In genomic region chr11:119095066-119095880, GRCh38 we compare ENCODE assay signal across 8 cellular contexts. TPM values are rescaled to one million over a fixed set of nuclear protein-coding genes. Genes with fewer than 3 reads are reported as not detected.
DNase-seq lines count a peak whose midpoint lies in the region; ATAC-seq, FAIRE-seq and TF ChIP-seq lines count a peak whose summit lies in the region.

No MANE protein-coding gene starts in this region.

- peaks cover 52% of the 10 kb centered on the region for H3K4me1 Mint-ChIP-seq in activated CD8-positive, alpha-beta memory T cell treated with anti-CD3 and anti-CD28 coated beads, Interleukin-2, amount 10 ng/mL, durations not matched to agents 7 days and 5 days
- peaks cover 34% of the 10 kb centered on the region for H3K4me1 Mint-ChIP-seq in memory B cell

- no peak overlapping the region for H2BK12ac ChIP-seq in H1 (ENCODE audit: low read depth, low read length)

- POLR2A ChIA-PET in H1 (lab: Charles Lee; ENCODE audit: partially characterized antibody) = interaction anchor here (0.5 to 8.6 kb wide), 67 partner anchors 10 to 322 kb away, joined by 3 to 141 read pairs (median 4); partner anchors contain the start of genes ABCG4, C2CD2L, CBL and HINFP

- no peak overlapping the region for H3K4ac ChIP-seq in H1 (replicated peaks; ENCODE audit: insufficient read length, low read depth, low read length)

- H3K27me3 Mint-ChIP-seq in activated CD8-positive, alpha-beta memory T cell treated with anti-CD3 and anti-CD28 coated beads, Interleukin-2, amount 10 ng/mL, durations not matched to agents 7 days and 5 days = peaks cover 2% of the 10 kb centered on the region
- no peaks in the 10 kb centered on the region for H3K27me3 Mint-ChIP-seq in memory B cell

- peaks cover 8% of the 10 kb centered on the region for H3K79me1 ChIP-seq in H1 (ENCODE audit: low read depth, low read length)

- H2AFZ ChIP-seq in H1 (ENCODE audit: low read length) = no peak overlapping the region

- no peaks in the 10 kb centered on the region for H3K9me3 Mint-ChIP-seq in activated CD8-positive, alpha-beta memory T cell treated with anti-CD3 and anti-CD28 coated beads, Interleukin-2, amount 10 ng/mL, durations not matched to agents 7 days and 5 days (ENCODE audit: low read depth)
- no peaks in the 10 kb centered on the region for H3K9me3 Mint-ChIP-seq in memory B cell

- no peak overlapping the region for H2BK120ac ChIP-seq in H1 (replicated peaks; ENCODE audit: low read depth, low read length)

- H3K4me2 ChIP-seq in H1 (ENCODE audit: insufficient read depth in 1 of 2, low read depth in 2 of 2, low read length in 2 of 2) = peak overlapping the region; percentile 64 to 96

- peaks cover 8 to 59% (median 29%) of the 10 kb centered on the region in 4 experiments; a peak in 6 of 8 replicates for H3K36me3 ChIP-seq in H1 (ENCODE audit: control insufficient read depth in 2 of 4, insufficient read depth in 4 of 4, low read length in 3 of 4)

- no peak for TF ChIP-seq EP300 in H1 (IDR thresholded peaks at IDR 0.05; ENCODE audit: borderline replicate concordance in 1 of 2, low read depth in 2 of 2, low read length in 2 of 2)

- H2BK15ac ChIP-seq in H1 (ENCODE audit: low read length) = no peak overlapping the region

- H3K4me3 ChIP-seq in H1 (ENCODE audit: extremely low read depth in 1 of 4, insufficient read depth in 2 of 4, low read depth in 3 of 4, low read length in 4 of 4) = peak overlapping the region; percentile 85 to 97 (median 92)

- H3K23me2 ChIP-seq in H1 (ENCODE audit: low read depth, low read length) = peaks cover 2% of the 10 kb centered on the region; the same call in 1 of the 2 replicates

- peak overlapping the region; percentile 94 for H3K18ac ChIP-seq in H1 (ENCODE audit: extremely low read depth, low read length)

- TF ChIP-seq POLR2A in H1 (IDR thresholded peaks at IDR 0.05; ENCODE audit: control extremely low read depth in 1 of 2, low read depth in 2 of 2, low read length in 2 of 2) = peak; percentile 100

- H3K23ac ChIP-seq in H1 (ENCODE audit: insufficient read length) = no peak overlapping the region

- H3K79me2 ChIP-seq in H1 (ENCODE audit: control insufficient read depth in 1 of 2, insufficient read depth in 2 of 2, low read length in 2 of 2) = peaks cover 18 to 38% of the 10 kb centered on the region in 2 experiments

- peaks cover 0 to 16% (median 3%) of the 10 kb centered on the region in 4 experiments; a peak in 5 of 7 replicates for H3K4me1 ChIP-seq in H1 (replicated peaks in 1 of 4; ENCODE audit: control insufficient read depth in 3 of 4, insufficient read depth in 4 of 4, low read length in 3 of 4)

- peak overlapping the region; percentile 93 for H3K4me3 Mint-ChIP-seq in activated CD8-positive, alpha-beta memory T cell treated with anti-CD3 and anti-CD28 coated beads, Interleukin-2, amount 10 ng/mL, durations not matched to agents 7 days and 5 days
- H3K4me3 Mint-ChIP-seq in memory B cell = peak overlapping the region; percentile 94

- WGBS in H1 (ENCODE audit: extremely low coverage in 1 of 2, insufficient coverage in 1 of 2, insufficient read length in 1 of 2, insufficient replicate concordance in 2 of 2, low coverage in 1 of 2, low lambda C conversion rate in 2 of 2, missing lambda C conversion rate in 1 of 2), 2 experiments = 2% methylated on average over 73 of the region's 79 CpGs; no CpG with 5 or more reads in 1 of the 2 experiments

- H3K27me3 ChIP-seq in H1 (replicated peaks in 1 of 4; ENCODE audit: control insufficient read depth in 3 of 4, extremely low read depth in 1 of 4, insufficient read depth in 3 of 4, low read length in 3 of 4) = no peaks in the 10 kb centered on the region

- peak; percentile 99 for DNase-seq in Caki2 (ENCODE audit: low read depth)
- DNase-seq in HUDEP-2 (lab: John Stamatoyannopoulos, UW; ENCODE audit: unreplicated experiment in 76 of 76) = peak; percentile 86 to 99 (median 98)
- DNase-seq in NOMO-1 treated with DMSO at 0.1 percent for 48 hours (lab: John Stamatoyannopoulos, UW; ENCODE audit: unreplicated experiment) = peak; percentile 100
- DNase-seq in activated CD8-positive, alpha-beta memory T cell treated with anti-CD3 and anti-CD28 coated beads, Interleukin-2, amount 10 ng/mL, durations not matched to agents 7 days and 5 days = peak; percentile 100
- peak; percentile 99 to 100 for DNase-seq in H1 (ENCODE audit: low read depth in 1 of 2, low spot score in 2 of 2)
- peak; percentile 99 for DNase-seq in memory B cell (ENCODE audit: low spot score in 2 of 2)
- peak; percentile 99 for DNase-seq in stimulated activated CD8-positive, alpha-beta memory T cell treated with anti-CD3 and anti-CD28 coated beads, Interleukin-12 subunit alpha, Interleukin-12 subunit beta, amount 100 ng/mL, for 1 hour (ENCODE audit: low read depth)

- in situ Hi-C loops in Caki2 (cut with HindIII; ENCODE audit: low pct_unique_long_range_greater_than_20kb, low sequenced_read_pairs) = no loop called here

- no peak; a peak in 1 of 4 replicates for TF ChIP-seq CTCF in H1 (IDR thresholded peaks at IDR 0.05; ENCODE audit: control extremely low read depth in 1 of 3, insufficient read depth in 1 of 3, low read depth in 1 of 3, low read length in 3 of 3)

- H4K5ac ChIP-seq in H1 (ENCODE audit: insufficient read length, low read depth, low read length) = peak overlapping the region; percentile 80

- peak overlapping the region; percentile 94 for H3K27ac Mint-ChIP-seq in activated CD8-positive, alpha-beta memory T cell treated with anti-CD3 and anti-CD28 coated beads, Interleukin-2, amount 10 ng/mL, durations not matched to agents 7 days and 5 days
- H3K27ac Mint-ChIP-seq in memory B cell = peak overlapping the region; percentile 90

- H4K20me1 ChIP-seq in H1 (replicated peaks in 1 of 2; ENCODE audit: control insufficient read depth in 1 of 2, insufficient read depth in 2 of 2, low read length in 2 of 2) = peaks cover 16 to 18% of the 10 kb centered on the region in 2 experiments

- peak overlapping the region; percentile 96 for H4K91ac ChIP-seq in H1 (replicated peaks; ENCODE audit: insufficient read length, low read length)

- no peaks in the 10 kb centered on the region for H3K9me3 ChIP-seq in H1 (ENCODE audit: insufficient read depth in 2 of 2, low read depth in 1 of 2, low read length in 1 of 2)

- no peak for TF ChIP-seq RAD21 in H1 (IDR thresholded peaks at IDR 0.05 in 1 of 2, conservative IDR thresholded peaks at IDR 0.05 in 1 of 2; ENCODE audit: low read depth in 2 of 2, low read length in 2 of 2)

- H3K36me3 Mint-ChIP-seq in activated CD8-positive, alpha-beta memory T cell treated with anti-CD3 and anti-CD28 coated beads, Interleukin-2, amount 10 ng/mL, durations not matched to agents 7 days and 5 days = peaks cover 59% of the 10 kb centered on the region
- peaks cover 16% of the 10 kb centered on the region for H3K36me3 Mint-ChIP-seq in memory B cell

- peak overlapping the region; percentile 65 for H3K56ac ChIP-seq in H1 (replicated peaks; ENCODE audit: insufficient read length, low read depth, low read length)

- H2BK5ac ChIP-seq in H1 (ENCODE audit: low read depth, low read length) = peak overlapping the region; percentile 91

- CTCF ChIA-PET in activated CD8-positive, alpha-beta memory T cell treated with anti-CD3 and anti-CD28 coated beads, Interleukin-2, amount 10 ng/mL, durations not matched to agents 7 days and 5 days (lab: Charles Lee) = interaction anchor here (0.8 to 3.9 kb wide), 8 partner anchors 10 to 182 kb away, joined by 3 to 27 read pairs (median 4); partner anchors contain the start of genes C2CD2L, HMBS and VPS11
- CTCF ChIA-PET in H1 (lab: Charles Lee; ENCODE audit: partially characterized antibody) = interaction anchor here (0.6 to 2.0 kb wide), 8 partner anchors 10 to 101 kb away, joined by 3 to 11 read pairs (median 3); partner anchors contain the start of gene VPS11

- peak overlapping the region; percentile 86 for H4K8ac ChIP-seq in H1 (ENCODE audit: extremely low read depth, insufficient read depth, low read length)

- peak overlapping the region; percentile 29; the same call in 1 of the 2 replicates for H2AK5ac ChIP-seq in H1 (ENCODE audit: low read depth, low read length)

- peak; percentile 99 for FAIRE-seq in H1 (lab: Jason Lieb, UNC)

- ATAC-seq in GM21390 (IDR thresholded peaks at IDR 0.05; ENCODE audit: unreplicated experiment) (peak; percentile 77), memory B cell (ENCODE audit: low read depth) (peak; percentile 84)
- peak; percentile 79 for ATAC-seq in activated CD8-positive, alpha-beta memory T cell treated with anti-CD3 and anti-CD28 coated beads, Interleukin-2, amount 10 ng/mL, durations not matched to agents 7 days and 5 days

- H3K27ac ChIP-seq in H1 (ENCODE audit: low read depth, low read length) = peak overlapping the region; percentile 93

- peak overlapping the region; percentile 94 to 98 (median 95) for H3K9ac ChIP-seq in H1 (replicated peaks in 1 of 4; ENCODE audit: extremely low read depth in 1 of 4, low read depth in 3 of 4, low read length in 3 of 4)

- H2BK20ac ChIP-seq in H1 (ENCODE audit: low read length) = no peak overlapping the region

- H3K14ac ChIP-seq in H1 (ENCODE audit: insufficient read length) = no peak overlapping the region

RNA-seq across cellular contexts. Expression of gene DPAGT1, which starts 6.4 kb away (rescaled TPM):
- 13.1 and 24.2 TPM in 2 replicates for total RNA-seq in Caki2 (2014; rRNA removed; shearing (Covaris generic); ENCODE audit: low replicate concordance)
- total RNA-seq in activated CD8-positive, alpha-beta memory T cell treated with anti-CD3 and anti-CD28 coated beads, Interleukin-2, amount 10 ng/mL, durations not matched to agents 7 days and 5 days = 10 to 100 TPM; 65.1 to 77.1 TPM
- 59.8 and 62.9 TPM in 2 replicates for total RNA-seq in H1 (2021; fragmentation: NEBNext Ultra II Directional; extraction: Animal tissue kit (Norgen Biotek cat#: 25700))
- 207 and 236 TPM in 2 replicates for polyA plus RNA-seq in H1 (2011; rRNA removed)
- 120 TPM for polyA plus RNA-seq in H1 (2011; cell fraction: cytosol; rRNA removed)
- 164 TPM for polyA plus RNA-seq in H1 (2011; cell fraction: nucleus; rRNA removed)
- polyA plus RNA-seq in H1 (2012, experiment 1 of 2) = 53.0 to 62.4 TPM (median 60.8 TPM) in 4 replicates
- 65.1 TPM for polyA plus RNA-seq in H1 (2012, experiment 2 of 2)
- polyA plus RNA-seq in H1 (2013, experiment 1 of 2) = 100 TPM
- 99.2 TPM for polyA plus RNA-seq in H1 (2013, experiment 2 of 2)
- 125 and 138 TPM in 2 replicates for polyA minus RNA-seq in H1 (2011; rRNA and poly(A)+ RNA removed)
- 43.4 TPM for polyA minus RNA-seq in H1 (2011; cell fraction: cytosol; rRNA and poly(A)+ RNA removed)
- polyA minus RNA-seq in H1 (2011; cell fraction: nucleus; rRNA and poly(A)+ RNA removed) = 64.8 TPM

RNA-seq across cellular contexts. Expression of gene HMBS, which starts 10.6 kb away (rescaled TPM):
- total RNA-seq in Caki2 (2014; rRNA removed; shearing (Covaris generic); ENCODE audit: low replicate concordance) = 56.3 and 66.6 TPM in 2 replicates
- 10 to 100 TPM; 26.6 to 36.7 TPM for total RNA-seq in activated CD8-positive, alpha-beta memory T cell treated with anti-CD3 and anti-CD28 coated beads, Interleukin-2, amount 10 ng/mL, durations not matched to agents 7 days and 5 days
- 65.5 and 69.3 TPM in 2 replicates for total RNA-seq in H1 (2021; fragmentation: NEBNext Ultra II Directional; extraction: Animal tissue kit (Norgen Biotek cat#: 25700))
- polyA plus RNA-seq in H1 (2011; rRNA removed) = 104 and 109 TPM in 2 replicates
- 123 TPM for polyA plus RNA-seq in H1 (2011; cell fraction: cytosol; rRNA removed)
- polyA plus RNA-seq in H1 (2011; cell fraction: nucleus; rRNA removed) = 128 TPM
- polyA plus RNA-seq in H1 (2012, experiment 1 of 2) = 65.2 to 89.7 TPM (median 83.7 TPM) in 4 replicates
- 110 TPM for polyA plus RNA-seq in H1 (2012, experiment 2 of 2)
- 45.1 TPM for polyA plus RNA-seq in H1 (2013, experiment 1 of 2)
- polyA plus RNA-seq in H1 (2013, experiment 2 of 2) = 44.1 TPM
- 78.6 and 79.0 TPM in 2 replicates for polyA minus RNA-seq in H1 (2011; rRNA and poly(A)+ RNA removed)
- 51.2 TPM for polyA minus RNA-seq in H1 (2011; cell fraction: cytosol; rRNA and poly(A)+ RNA removed)
- 44.6 TPM for polyA minus RNA-seq in H1 (2011; cell fraction: nucleus; rRNA and poly(A)+ RNA removed)

RNA-seq across cellular contexts. Expression of gene C2CD2L, which starts 11.9 kb away (rescaled TPM):
- 2.5 and 3.2 TPM in 2 replicates for total RNA-seq in Caki2 (2014; rRNA removed; shearing (Covaris generic); ENCODE audit: low replicate concordance)
- total RNA-seq in activated CD8-positive, alpha-beta memory T cell treated with anti-CD3 and anti-CD28 coated beads, Interleukin-2, amount 10 ng/mL, durations not matched to agents 7 days and 5 days = 10 to 100 TPM; 30.6 to 35.1 TPM
- total RNA-seq in H1 (2021; fragmentation: NEBNext Ultra II Directional; extraction: Animal tissue kit (Norgen Biotek cat#: 25700)) = 3.3 and 4.0 TPM in 2 replicates
- polyA plus RNA-seq in H1 (2011; rRNA removed) = 2.5 and 3.4 TPM in 2 replicates
- polyA plus RNA-seq in H1 (2011; cell fraction: cytosol; rRNA removed) = 2.4 TPM
- polyA plus RNA-seq in H1 (2011; cell fraction: nucleus; rRNA removed) = 10.6 TPM
- 2.4 to 3.1 TPM (median 2.9 TPM) in 4 replicates for polyA plus RNA-seq in H1 (2012, experiment 1 of 2)
- 1.8 TPM for polyA plus RNA-seq in H1 (2012, experiment 2 of 2)
- 3.9 TPM for polyA plus RNA-seq in H1 (2013, experiment 1 of 2)
- polyA plus RNA-seq in H1 (2013, experiment 2 of 2) = 3.4 TPM
- 2.8 and 3.4 TPM in 2 replicates for polyA minus RNA-seq in H1 (2011; rRNA and poly(A)+ RNA removed)
- polyA minus RNA-seq in H1 (2011; cell fraction: cytosol; rRNA and poly(A)+ RNA removed) = 3.7 TPM
- 4.6 TPM for polyA minus RNA-seq in H1 (2011; cell fraction: nucleus; rRNA and poly(A)+ RNA removed)

RNA-seq across cellular contexts. Expression of gene HINFP, which starts 26.1 kb away (rescaled TPM):
- total RNA-seq in Caki2 (2014; rRNA removed; shearing (Covaris generic); ENCODE audit: low replicate concordance) = 7.7 and 11.0 TPM in 2 replicates
- 10 to 100 TPM; 40.4 to 43.0 TPM for total RNA-seq in activated CD8-positive, alpha-beta memory T cell treated with anti-CD3 and anti-CD28 coated beads, Interleukin-2, amount 10 ng/mL, durations not matched to agents 7 days and 5 days
- 35.0 and 36.6 TPM in 2 replicates for total RNA-seq in H1 (2021; fragmentation: NEBNext Ultra II Directional; extraction: Animal tissue kit (Norgen Biotek cat#: 25700))
- polyA plus RNA-seq in H1 (2011; rRNA removed) = 37.3 and 41.2 TPM in 2 replicates
- polyA plus RNA-seq in H1 (2011; cell fraction: cytosol; rRNA removed) = 42.7 TPM
- 75.6 TPM for polyA plus RNA-seq in H1 (2011; cell fraction: nucleus; rRNA removed)
- polyA plus RNA-seq in H1 (2012, experiment 1 of 2) = 21.7 to 33.1 TPM (median 27.9 TPM) in 4 replicates
- 15.8 TPM for polyA plus RNA-seq in H1 (2012, experiment 2 of 2)
- polyA plus RNA-seq in H1 (2013, experiment 1 of 2) = 21.5 TPM
- polyA plus RNA-seq in H1 (2013, experiment 2 of 2) = 19.9 TPM
- polyA minus RNA-seq in H1 (2011; rRNA and poly(A)+ RNA removed) = 55.7 and 67.4 TPM in 2 replicates
- 22.5 TPM for polyA minus RNA-seq in H1 (2011; cell fraction: cytosol; rRNA and poly(A)+ RNA removed)
- 48.1 TPM for polyA minus RNA-seq in H1 (2011; cell fraction: nucleus; rRNA and poly(A)+ RNA removed)

RNA-seq across cellular contexts. Expression of gene VPS11, which starts 27.7 kb away (rescaled TPM):
- 11.1 and 11.6 TPM in 2 replicates for total RNA-seq in Caki2 (2014; rRNA removed; shearing (Covaris generic); ENCODE audit: low replicate concordance)
- total RNA-seq in activated CD8-positive, alpha-beta memory T cell treated with anti-CD3 and anti-CD28 coated beads, Interleukin-2, amount 10 ng/mL, durations not matched to agents 7 days and 5 days = 10 to 100 TPM; 30.1 to 31.2 TPM
- total RNA-seq in H1 (2021; fragmentation: NEBNext Ultra II Directional; extraction: Animal tissue kit (Norgen Biotek cat#: 25700)) = 15.5 and 16.6 TPM in 2 replicates
- 13.1 and 14.8 TPM in 2 replicates for polyA plus RNA-seq in H1 (2011; rRNA removed)
- polyA plus RNA-seq in H1 (2011; cell fraction: cytosol; rRNA removed) = 13.1 TPM
- polyA plus RNA-seq in H1 (2011; cell fraction: nucleus; rRNA removed) = 35.9 TPM
- polyA plus RNA-seq in H1 (2012, experiment 1 of 2) = 26.0 to 28.1 TPM (median 27.0 TPM) in 4 replicates
- 18.7 TPM for polyA plus RNA-seq in H1 (2012, experiment 2 of 2)
- polyA plus RNA-seq in H1 (2013, experiment 1 of 2) = 18.1 TPM
- 15.6 TPM for polyA plus RNA-seq in H1 (2013, experiment 2 of 2)
- 16.9 and 23.9 TPM in 2 replicates for polyA minus RNA-seq in H1 (2011; rRNA and poly(A)+ RNA removed)
- polyA minus RNA-seq in H1 (2011; cell fraction: cytosol; rRNA and poly(A)+ RNA removed) = 8.8 TPM
- polyA minus RNA-seq in H1 (2011; cell fraction: nucleus; rRNA and poly(A)+ RNA removed) = 13.5 TPM

Comparison
In these comparisons a context has a peak if more than half of its experiments do, and no peak if none do; other contexts are left out.
1. Peak in every context shown above with its lines: DNase-seq, ATAC-seq, H3K4me3 ChIP-seq and H3K27ac ChIP-seq.